ENCODE assay signal across 2 cellular contexts in genomic region chr15:99104788-99105515, GRCh38.
TF ChIP-seq lines count a peak whose summit lies in the region.

Gene SYNM (plus strand): TSS chr15:99105080. CDS start chr15:99105200, 120 bp downstream.

TF ChIP-seq in HEK293T, 16 proteins besides CTCF, POLR2A, EP300 and RAD21:
- TF ChIP-seq BHLHE40 (IDR thresholded peaks at IDR 0.05; ENCODE audit: borderline replicate concordance) (no peak), HDGF (IDR thresholded peaks at IDR 0.05; ENCODE audit: borderline replicate concordance) (no peak), FOXK2 (IDR thresholded peaks at IDR 0.05) (no peak), L3MBTL2 (conservative IDR thresholded peaks at IDR 0.05) (peak; percentile 90), ELF4 (IDR thresholded peaks at IDR 0.05) (no peak), ZNF384 (IDR thresholded peaks at IDR 0.05) (no peak), FOXA1 (IDR thresholded peaks at IDR 0.05) (no peak), SUZ12 (IDR thresholded peaks at IDR 0.05) (no peak), NFRKB (IDR thresholded peaks at IDR 0.05) (no peak), SP1 (IDR thresholded peaks at IDR 0.05) (no peak), ARNT (IDR thresholded peaks at IDR 0.05) (peak; percentile 66; the same call in 1 of the 2 replicates), TARDBP (IDR thresholded peaks at IDR 0.05) (no peak), CTBP1 (IDR thresholded peaks at IDR 0.05; ENCODE audit: borderline replicate concordance) (no peak), PKNOX1 (IDR thresholded peaks at IDR 0.05) (no peak), FOXM1 (IDR thresholded peaks at IDR 0.05; ENCODE audit: borderline replicate concordance) (peak; percentile 78; the same call in 1 of the 2 replicates), LEF1 (IDR thresholded peaks at IDR 0.05; ENCODE audit: borderline replicate concordance) (no peak)
TF ChIP-seq in HEK293T: peak in this region for 3.

TF ChIP-seq in H1, 55 proteins besides CTCF, POLR2A, EP300 and RAD21:
- no peak for TF ChIP-seq USF2 (IDR thresholded peaks at IDR 0.05; ENCODE audit: low read length)
- TF ChIP-seq CHD2 (IDR thresholded peaks at IDR 0.05; ENCODE audit: low read length), result peak; percentile 24; the same call in 1 of the 2 replicates
- no peak for TF ChIP-seq ATF3 (IDR thresholded peaks at IDR 0.05; ENCODE audit: insufficient read depth, low read depth, low read length)
- TF ChIP-seq CHD1 (IDR thresholded peaks at IDR 0.05; ENCODE audit: low read depth, low read length), result no peak
- no peak for TF ChIP-seq GTF2F1 (IDR thresholded peaks at IDR 0.05; ENCODE audit: borderline replicate concordance, low read depth, low read length)
- TF ChIP-seq SAP30 (IDR thresholded peaks at IDR 0.05; ENCODE audit: insufficient read depth, insufficient replicate concordance, low read length), result no peak
- peak; percentile 80 for TF ChIP-seq TAF1 (IDR thresholded peaks at IDR 0.05; ENCODE audit: low read depth, low read length)
- no peak for TF ChIP-seq CTBP2 (IDR thresholded peaks at IDR 0.05; ENCODE audit: borderline replicate concordance, insufficient read depth, insufficient read length, low read length)
- no peak for TF ChIP-seq EZH2 (IDR thresholded peaks at IDR 0.05; ENCODE audit: low read depth, low read length, severe bottlenecking)
- no peak for TF ChIP-seq HDAC6 (IDR thresholded peaks at IDR 0.05; ENCODE audit: low read depth, low read length)
- TF ChIP-seq NANOG (IDR thresholded peaks at IDR 0.05; ENCODE audit: insufficient read depth, low read depth, low read length, poor library complexity, severe bottlenecking), result no peak
- TF ChIP-seq SRF (IDR thresholded peaks at IDR 0.05; ENCODE audit: low read depth, low read length), result no peak
- peak; percentile 27; the same call in 1 of the 2 replicates for TF ChIP-seq CREB1 (IDR thresholded peaks at IDR 0.05)
- TF ChIP-seq TCF12 (IDR thresholded peaks at IDR 0.05; ENCODE audit: low read depth, low read length), result peak; percentile 58; the same call in 1 of the 2 replicates
- TF ChIP-seq TAF7 (optimal IDR thresholded peaks at IDR 0.05; ENCODE audit: borderline replicate concordance, low read depth, low read length), result no peak
- no peak for TF ChIP-seq KDM5A (IDR thresholded peaks at IDR 0.05; ENCODE audit: low read length)
- TF ChIP-seq BCL11A (IDR thresholded peaks at IDR 0.05; ENCODE audit: low read depth in 2 of 2, low read length in 2 of 2), result no peak
- TF ChIP-seq SUZ12 (IDR thresholded peaks at IDR 0.05; ENCODE audit: low read length), result no peak; the same call in 1 of the 2 replicates
- TF ChIP-seq GABPA (IDR thresholded peaks at IDR 0.05; ENCODE audit: borderline replicate concordance, insufficient read depth, low read length), result 0 out of 2 replicates have a peak, but pooled peaks have one; percentile 19
- peak; percentile 34; the same call in 1 of the 2 replicates for TF ChIP-seq PHF8 (conservative IDR thresholded peaks at IDR 0.05; ENCODE audit: low read depth, low read length)
- TF ChIP-seq RNF2 (IDR thresholded peaks at IDR 0.05; ENCODE audit: borderline replicate concordance, low read depth, low read length, missing control alignments, poor library complexity, severe bottlenecking), result no peak
- no peak; the same call in 1 of the 2 replicates for TF ChIP-seq EGR1 (IDR thresholded peaks at IDR 0.05; ENCODE audit: borderline replicate concordance, low read depth, low read length)
- no peak for TF ChIP-seq CHD7 (IDR thresholded peaks at IDR 0.05; ENCODE audit: insufficient replicate concordance, low read length)
- TF ChIP-seq JUND (IDR thresholded peaks at IDR 0.05; ENCODE audit: low read length), result no peak
- TF ChIP-seq NRF1 (IDR thresholded peaks at IDR 0.05; ENCODE audit: low read depth, low read length), result no peak
- TF ChIP-seq FOSL1 (IDR thresholded peaks at IDR 0.05; ENCODE audit: insufficient read depth, low read depth, low read length), result no peak
- TF ChIP-seq YY1 (IDR thresholded peaks at IDR 0.05; ENCODE audit: low read depth, low read length), result peak; percentile 27; the same call in 1 of the 2 replicates
- peak; percentile 3 to 73; a peak in 2 of 4 replicates for TF ChIP-seq HDAC2 (IDR thresholded peaks at IDR 0.05; ENCODE audit: borderline replicate concordance in 1 of 2, low read depth in 2 of 2, low read length in 2 of 2)
- no peak for TF ChIP-seq RBBP5 (IDR thresholded peaks at IDR 0.05; ENCODE audit: borderline replicate concordance, low read depth, low read length)
- no peak for TF ChIP-seq CBX5 (IDR thresholded peaks at IDR 0.05; ENCODE audit: low read depth, low read length)
- 0 out of 2 replicates have a peak, but pooled peaks have one; percentile 17 for TF ChIP-seq SP1 (IDR thresholded peaks at IDR 0.05; ENCODE audit: low read depth, low read length)
- no peak for TF ChIP-seq SIRT6 (IDR thresholded peaks at IDR 0.05; ENCODE audit: low read length)
- no peak for TF ChIP-seq ZNF274 (IDR thresholded peaks at IDR 0.05; ENCODE audit: borderline replicate concordance, extremely low read depth, low read length)
- TF ChIP-seq ATF2 (IDR thresholded peaks at IDR 0.05; ENCODE audit: low read length), result no peak
- TF ChIP-seq MAX (IDR thresholded peaks at IDR 0.05), result peak; percentile 83
- TF ChIP-seq E2F6 (IDR thresholded peaks at IDR 0.05), result peak; percentile 76
- TF ChIP-seq SIX5 (IDR thresholded peaks at IDR 0.05; ENCODE audit: low read depth, low read length), result no peak
- peak; percentile 73; the same call in 1 of the 2 replicates for TF ChIP-seq TBP (IDR thresholded peaks at IDR 0.05; ENCODE audit: low read depth, low read length)
- TF ChIP-seq KDM4A (IDR thresholded peaks at IDR 0.05; ENCODE audit: low read depth, low read length, severe bottlenecking), result peak; percentile 13
- TF ChIP-seq RFX5 (IDR thresholded peaks at IDR 0.05; ENCODE audit: borderline replicate concordance, low read depth, low read length), result no peak
- TF ChIP-seq JUN (IDR thresholded peaks at IDR 0.05; ENCODE audit: low read depth, low read length), result no peak
- no peak for TF ChIP-seq POU5F1 (IDR thresholded peaks at IDR 0.05; ENCODE audit: low read depth, low read length)
- TF ChIP-seq RXRA (IDR thresholded peaks at IDR 0.05; ENCODE audit: insufficient read depth, low read depth, low read length), result no peak
- TF ChIP-seq KDM1A (IDR thresholded peaks at IDR 0.05; ENCODE audit: borderline replicate concordance, low read length), result no peak
